In the genomic region with DNA sequence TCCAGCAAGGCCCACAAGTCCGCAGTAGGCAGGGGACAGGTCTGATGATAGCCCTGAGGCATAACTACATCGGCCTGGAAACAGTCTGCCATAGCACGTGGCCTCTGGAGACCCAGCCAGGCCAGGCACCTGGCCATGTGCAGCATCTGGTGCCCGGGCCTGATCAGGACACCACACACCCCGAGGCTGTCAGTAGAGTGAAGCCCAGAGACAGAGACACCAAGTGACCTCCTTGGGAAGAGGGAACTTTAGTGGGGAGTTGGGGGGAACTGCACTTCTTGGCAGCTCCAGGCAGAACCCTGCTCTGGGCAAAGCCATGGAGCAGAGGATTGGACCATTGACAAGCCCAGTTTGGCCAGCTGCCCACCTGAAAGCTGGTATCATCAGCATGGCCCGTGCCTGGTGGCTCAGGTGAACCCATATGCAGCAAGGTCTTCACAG, we compare ENCODE assay signal across 9 cellular contexts. TPM values are rescaled to one million over a fixed set of nuclear protein-coding genes. Genes with fewer than 3 reads are reported as not detected.
DNase-seq lines count a peak whose midpoint lies in the region; ATAC-seq lines count a peak whose summit lies in the region.
"Had no signal": no experiment of that assay in that cellular context is flagged by ENCODE, and none has a peak within 500 bp of the region (broad histone marks: within the 10 kb centered on the region; RNA-seq: fewer than 3 reads in every experiment).

No MANE protein-coding gene starts in this region.

- H3K27me3 Mint-ChIP-seq in CD4-positive, CD25-positive, alpha-beta regulatory T cell = peaks cover 2% of the 10 kb centered on the region
- no peaks in the 10 kb centered on the region for H3K27me3 Mint-ChIP-seq in activated CD4-positive, alpha-beta memory T cell treated with anti-CD3 and anti-CD28 coated beads, Interleukin-2, amount 10 ng/mL, durations not matched to agents 7 days and 5 days

- peak overlapping the region; percentile 19 for H3K4me3 ChIP-seq in CD4-positive, CD25-positive, alpha-beta regulatory T cell (ENCODE audit: low read depth, low read length)

- DNase-seq in CD4-positive, CD25-positive, alpha-beta regulatory T cell = no peak
- no peak for DNase-seq in activated CD4-positive, alpha-beta memory T cell treated with anti-CD3 and anti-CD28 coated beads, Interleukin-2, amount 10 ng/mL, durations not matched to agents 7 days and 5 days
- DNase-seq in Right ventricle myocardium superior (peak; percentile 63), posterior cingulate gyrus (peak in 9 of 10 donors; percentile 15 to 87 (median 50)), SW480 (ENCODE audit: low spot score) (no peak), foreskin melanocyte (no peak)
- DNase-seq: NCI-H69 had no signal

- peak overlapping the region; percentile 86 to 99 (median 90) for H3K27ac Mint-ChIP-seq in CD4-positive, CD25-positive, alpha-beta regulatory T cell
- peak overlapping the region; percentile 71 for H3K27ac Mint-ChIP-seq in activated CD4-positive, alpha-beta memory T cell treated with anti-CD3 and anti-CD28 coated beads, Interleukin-2, amount 10 ng/mL, durations not matched to agents 7 days and 5 days

- CTCF ChIA-PET in activated CD4-positive, alpha-beta memory T cell treated with anti-CD3 and anti-CD28 coated beads, Interleukin-2, amount 10 ng/mL, durations not matched to agents 7 days and 5 days (lab: Charles Lee) = no interaction called here

- H3K27ac ChIP-seq in CD4-positive, CD25-positive, alpha-beta regulatory T cell (ENCODE audit: insufficient read depth, low read length, poor library complexity, severe bottlenecking) = peak overlapping the region; percentile 69

- POLR2A ChIA-PET in activated CD4-positive, alpha-beta memory T cell treated with anti-CD3 and anti-CD28 coated beads, Interleukin-2, amount 10 ng/mL, durations not matched to agents 7 days and 5 days (lab: Charles Lee) = interaction anchor here (1.0 to 3.5 kb wide), 2 partner anchors 36 to 46 kb away, joined by 3 to 15 read pairs; no protein-coding TSS in a partner anchor

- peaks cover 8% of the 10 kb centered on the region for H3K36me3 ChIP-seq in CD4-positive, CD25-positive, alpha-beta regulatory T cell (ENCODE audit: control insufficient read depth, insufficient read depth, low read length)

- H3K9me3 Mint-ChIP-seq in CD4-positive, CD25-positive, alpha-beta regulatory T cell = no peaks in the 10 kb centered on the region
- H3K9me3 Mint-ChIP-seq in activated CD4-positive, alpha-beta memory T cell treated with anti-CD3 and anti-CD28 coated beads, Interleukin-2, amount 10 ng/mL, durations not matched to agents 7 days and 5 days = no peaks in the 10 kb centered on the region

- peaks cover 7 to 66% (median 28%) of the 10 kb centered on the region in 4 donors for H3K4me1 Mint-ChIP-seq in CD4-positive, CD25-positive, alpha-beta regulatory T cell
- H3K4me1 Mint-ChIP-seq in activated CD4-positive, alpha-beta memory T cell treated with anti-CD3 and anti-CD28 coated beads, Interleukin-2, amount 10 ng/mL, durations not matched to agents 7 days and 5 days = peaks cover 70% of the 10 kb centered on the region

- no peak for ATAC-seq in CD4-positive, CD25-positive, alpha-beta regulatory T cell (ENCODE audit: low read depth in 2 of 2)
- ATAC-seq in Right ventricle myocardium superior (ENCODE audit: poor library complexity) = peak; percentile 50
- ATAC-seq in HG03378 (IDR thresholded peaks at IDR 0.05; ENCODE audit: unreplicated experiment) = no peak
- no peak for ATAC-seq in HG03439 (IDR thresholded peaks at IDR 0.05; ENCODE audit: unreplicated experiment)

- H3K36me3 Mint-ChIP-seq in CD4-positive, CD25-positive, alpha-beta regulatory T cell = peaks cover 13% of the 10 kb centered on the region
- H3K36me3 Mint-ChIP-seq in activated CD4-positive, alpha-beta memory T cell treated with anti-CD3 and anti-CD28 coated beads, Interleukin-2, amount 10 ng/mL, durations not matched to agents 7 days and 5 days (ENCODE audit: low read depth) = peaks cover 34% of the 10 kb centered on the region

- H3K4me1 ChIP-seq in CD4-positive, CD25-positive, alpha-beta regulatory T cell (ENCODE audit: control insufficient read depth, insufficient read depth, low read length, poor library complexity, severe bottlenecking) = peaks cover 34% of the 10 kb centered on the region

- intact Hi-C loops in Right ventricle myocardium superior (cut with DNase I) = no loop called here
- intact Hi-C loops in posterior cingulate gyrus (cut with DNase I) = loop anchor here (5.0 kb wide), 1 partner anchor 35 kb away; a partner anchor contains a TSS

- no peaks in the 10 kb centered on the region for H3K9me3 ChIP-seq in CD4-positive, CD25-positive, alpha-beta regulatory T cell (ENCODE audit: control insufficient read depth in 2 of 2, low read length in 2 of 2)

- no peaks in the 10 kb centered on the region for H3K27me3 ChIP-seq in CD4-positive, CD25-positive, alpha-beta regulatory T cell (ENCODE audit: control insufficient read depth, insufficient read depth, low read length)

- peak overlapping the region; percentile 82 to 90 (median 84) for H3K4me3 Mint-ChIP-seq in CD4-positive, CD25-positive, alpha-beta regulatory T cell
- H3K4me3 Mint-ChIP-seq in activated CD4-positive, alpha-beta memory T cell treated with anti-CD3 and anti-CD28 coated beads, Interleukin-2, amount 10 ng/mL, durations not matched to agents 7 days and 5 days = peak overlapping the region; percentile 79

RNA-seq across cellular contexts. Expression of gene SHISA5, which starts 1.2 kb away (rescaled TPM):
- 197 TPM for total RNA-seq in CD4-positive, CD25-positive, alpha-beta regulatory T cell
- polyA plus RNA-seq in CD4-positive, CD25-positive, alpha-beta regulatory T cell = 100 to 1,000 TPM; 415 to 598 (median 440) TPM
- 100 to 1,000 TPM; 336 to 337 TPM for total RNA-seq in activated CD4-positive, alpha-beta memory T cell treated with anti-CD3 and anti-CD28 coated beads, Interleukin-2, amount 10 ng/mL, durations not matched to agents 7 days and 5 days
- total RNA-seq in Right ventricle myocardium superior = 47.9 TPM

RNA-seq across cellular contexts. Expression of gene PFKFB4, which starts 53.9 kb away (rescaled TPM):
- total RNA-seq in CD4-positive, CD25-positive, alpha-beta regulatory T cell = 1.8 TPM
- polyA plus RNA-seq in CD4-positive, CD25-positive, alpha-beta regulatory T cell = 1 to 10 TPM in 3 of 4 donors, under 1 TPM in 1; 0.96 to 1.5 (median 1.4) TPM
- total RNA-seq in activated CD4-positive, alpha-beta memory T cell treated with anti-CD3 and anti-CD28 coated beads, Interleukin-2, amount 10 ng/mL, durations not matched to agents 7 days and 5 days = 10 to 100 TPM; 33.3 to 34.4 TPM
- total RNA-seq in Right ventricle myocardium superior = 1.1 TPM

RNA-seq across cellular contexts. Expression of gene ATRIP, which starts 56.2 kb away (rescaled TPM):
- total RNA-seq in CD4-positive, CD25-positive, alpha-beta regulatory T cell = 11.5 TPM
- 10 to 100 TPM in 3 of 4 donors, 1 to 10 TPM in 1; 9.6 to 14.7 (median 13.3) TPM for polyA plus RNA-seq in CD4-positive, CD25-positive, alpha-beta regulatory T cell
- total RNA-seq in activated CD4-positive, alpha-beta memory T cell treated with anti-CD3 and anti-CD28 coated beads, Interleukin-2, amount 10 ng/mL, durations not matched to agents 7 days and 5 days = 10 to 100 TPM; 13.4 to 15.2 TPM
- 3.2 TPM for total RNA-seq in Right ventricle myocardium superior

Comparison
In these comparisons a context has a peak if more than half of its experiments do, and no peak if none do; other contexts are left out.
1. DNase-seq: peak in Right ventricle myocardium superior (single experiment) and posterior cingulate gyrus (9 of 10); none in CD4-positive, CD25-positive, alpha-beta regulatory T cell (0 of 3), activated CD4-positive, alpha-beta memory T cell treated with anti-CD3 and anti-CD28 coated beads, Interleukin-2, amount 10 ng/mL, durations not matched to agents 7 days and 5 days (single experiment), SW480 (single experiment) and foreskin melanocyte (single experiment).
2. RNA of gene PFKFB4, which starts 53.9 kb away (total RNA-seq): 33.3 to 34.4 TPM in activated CD4-positive, alpha-beta memory T cell treated with anti-CD3 and anti-CD28 coated beads, Interleukin-2, amount 10 ng/mL, durations not matched to agents 7 days and 5 days; 1.8 TPM in CD4-positive, CD25-positive, alpha-beta regulatory T cell (single experiment) and 1.1 TPM in Right ventricle myocardium superior (single experiment); every median in the first group is over 10 times any median in the second.